28 cellular contexts compared by ENCODE assay signal in genomic region chr2:238581126-238581525, GRCh38.
"Had no signal": no experiment of that assay in that cellular context is flagged by ENCODE, and none has a peak within 500 bp of the region (broad histone marks: within the 10 kb centered on the region; RNA-seq: fewer than 3 reads in every experiment).

No MANE protein-coding gene starts in this region.

- H3K36me3 Mint-ChIP-seq: mesothelial cell of epicardium; naive B cell; natural killer cell; neural progenitor cell; stimulated activated memory B cell treated with anti-CD40 and anti-IgM and Interleukin-4, amounts not matched to agents 10 μg/mL and 1 μg/mL and 100 μg/mL, for 72 hours; type B pancreatic cell had no signal

- H3K4me1 Mint-ChIP-seq: mesothelial cell of epicardium; naive B cell; natural killer cell; nephron progenitor cell; stimulated activated memory B cell treated with anti-CD40 and anti-IgM and Interleukin-4, amounts not matched to agents 10 μg/mL and 1 μg/mL and 100 μg/mL, for 72 hours; stimulated activated naive CD8-positive, alpha-beta T cell treated with anti-CD3 and anti-CD28 coated beads, Interleukin-15, amount 100 ng/mL, for 72 hours had no signal

- H3K4me3 Mint-ChIP-seq: mesothelial cell of epicardium; naive B cell; natural killer cell; nephron progenitor cell; neural progenitor cell; stimulated activated memory B cell treated with anti-CD40 and anti-IgM and Interleukin-4, amounts not matched to agents 10 μg/mL and 1 μg/mL and 100 μg/mL, for 72 hours; stimulated activated naive CD8-positive, alpha-beta T cell treated with anti-CD3 and anti-CD28 coated beads, Interleukin-15, amount 100 ng/mL, for 72 hours; type B pancreatic cell had no signal

- H3K9ac ChIP-seq: neural progenitor cell, parathyroid adenoma had no signal

- ATAC-seq: natural killer cell; right cardiac atrium; sciatic nerve; stimulated activated memory B cell treated with anti-CD40 and anti-IgM and Interleukin-4, amounts not matched to agents 10 μg/mL and 1 μg/mL and 100 μg/mL, for 72 hours; stimulated activated naive CD8-positive, alpha-beta T cell treated with anti-CD3 and anti-CD28 coated beads, Interleukin-15, amount 100 ng/mL, for 72 hours had no signal

- DNase-seq: hypothalamus; left ventricle myocardium inferior; mesendoderm; naive B cell; natural killer cell; nephron progenitor cell; occipital lobe; retina; right cardiac atrium; small intestine; stimulated activated CD4-positive, alpha-beta T cell treated with anti-CD3 and anti-CD28 coated beads, Interleukin-2, amount 100 ng/mL, for 48 hours; stimulated activated CD4-positive, alpha-beta T cell treated with anti-CD3 and anti-CD28 coated beads, Interleukin-4, amount 100 ng/mL, for 4 hours; stimulated activated CD8-positive, alpha-beta memory T cell treated with anti-CD3 and anti-CD28 coated beads, Interleukin-4, amount 100 ng/mL, for 48 hours; stimulated activated naive CD4-positive, alpha-beta T cell treated with Interleukin-2 at 50 U/mL for 16 hours; substantia nigra had no signal

- H3K4me3 ChIP-seq: left ventricle myocardium inferior, lung, neural progenitor cell, spleen, tibial nerve, vagina had no signal

- H3K27me3 ChIP-seq: tibial nerve, vagina had no signal

- H3K4me1 ChIP-seq: left ventricle myocardium inferior, parathyroid adenoma, spleen, tibial nerve, vagina had no signal

- H3K27ac Mint-ChIP-seq: mesothelial cell of epicardium; naive B cell; natural killer cell; nephron progenitor cell; neural progenitor cell; progenitor cell of endocrine pancreas; stimulated activated memory B cell treated with anti-CD40 and anti-IgM and Interleukin-4, amounts not matched to agents 10 μg/mL and 1 μg/mL and 100 μg/mL, for 72 hours; stimulated activated naive CD8-positive, alpha-beta T cell treated with anti-CD3 and anti-CD28 coated beads, Interleukin-15, amount 100 ng/mL, for 72 hours; type B pancreatic cell had no signal

- H3K9me3 ChIP-seq: neutrophil, vagina had no signal

- H3K36me3 ChIP-seq: left ventricle myocardium inferior, neural progenitor cell, neutrophil, spleen, tibial nerve, vagina had no signal

- H3K27ac ChIP-seq: left ventricle myocardium inferior, neural progenitor cell, neutrophil, parathyroid adenoma, spleen, tibial nerve, vagina had no signal
